Comparison of ENCODE assay signal across 25 cellular contexts in genomic region chr14:55086939-55087338, GRCh38.
"Had no signal": no experiment of that assay in that cellular context is flagged by ENCODE, and none has a peak within 500 bp of the region (broad histone marks: within the 10 kb centered on the region; RNA-seq: fewer than 3 reads in every experiment).

No MANE protein-coding gene starts in this region.

- H3K4me3 ChIP-seq: body of pancreas, esophagus squamous epithelium, gastroesophageal sphincter had no signal

- H3K27ac Mint-ChIP-seq: activated B cell treated with CpG ODN at 0.5 μM for 24 hours; activated CD8-positive, alpha-beta T cell treated with anti-CD3 and anti-CD28 coated beads for 36 hours; activated naive CD8-positive, alpha-beta T cell; activated T-helper 17 cell treated with anti-CD3 and anti-CD28 coated beads, Interleukin-2, amount 50 U/mL, for 72 hours had no signal

- H3K27me3 Mint-ChIP-seq: activated B cell treated with CpG ODN at 0.5 μM for 24 hours; activated CD8-positive, alpha-beta T cell treated with anti-CD3 and anti-CD28 coated beads for 36 hours; activated naive CD8-positive, alpha-beta T cell; activated T-helper 17 cell treated with anti-CD3 and anti-CD28 coated beads, Interleukin-2, amount 50 U/mL, for 72 hours had no signal

- H3K4me1 Mint-ChIP-seq: activated T-helper 17 cell treated with anti-CD3 and anti-CD28 coated beads, Interleukin-2, amount 50 U/mL, for 72 hours had no signal

- H3K27ac ChIP-seq: body of pancreas, epithelial cell of prostate, gastroesophageal sphincter, VCaP had no signal

- H3K4me3 Mint-ChIP-seq: activated B cell treated with CpG ODN at 0.5 μM for 24 hours; activated CD8-positive, alpha-beta T cell treated with anti-CD3 and anti-CD28 coated beads for 36 hours; activated naive CD8-positive, alpha-beta T cell; activated T-cell treated with anti-CD3 and anti-CD28 coated beads, Interleukin-2, amount 50 U/mL, for 4 hours; activated T-helper 17 cell treated with anti-CD3 and anti-CD28 coated beads, Interleukin-2, amount 50 U/mL, for 72 hours had no signal

- ATAC-seq: activated CD4-positive, CD25-positive, alpha-beta regulatory T cell treated with anti-CD3 and anti-CD28 coated beads, Interleukin-2, amount 50 U/mL, for 24 hours; activated CD8-positive, alpha-beta T cell treated with anti-CD3 and anti-CD28 coated beads for 36 hours; activated T-cell treated with anti-CD3 and anti-CD28 coated beads, Interleukin-2, amount 50 U/mL, for 4 hours; activated T-helper 17 cell treated with anti-CD3 and anti-CD28 coated beads, Interleukin-2, amount 50 U/mL, for 72 hours; body of pancreas; gastroesophageal sphincter had no signal

- H3K9me3 Mint-ChIP-seq: activated B cell treated with CpG ODN at 0.5 μM for 24 hours; activated CD8-positive, alpha-beta T cell treated with anti-CD3 and anti-CD28 coated beads for 36 hours; activated T-cell treated with anti-CD3 and anti-CD28 coated beads, Interleukin-2, amount 50 U/mL, for 4 hours; activated T-helper 17 cell treated with anti-CD3 and anti-CD28 coated beads, Interleukin-2, amount 50 U/mL, for 72 hours had no signal

- DNase-seq: activated B cell treated with CpG ODN at 0.5 μM for 24 hours; activated CD4-positive, alpha-beta T cell treated with anti-CD3 and anti-CD28 coated beads for 48 hours; activated CD4-positive, alpha-beta T cell treated with anti-CD3 and anti-CD28 coated beads, Interleukin-2, amount 50 U/mL, for 1 hour; activated CD4-positive, alpha-beta T cell treated with anti-CD3 and anti-CD28 coated beads, Interleukin-2, amount 50 U/mL, for 48 hours; activated CD8-positive, alpha-beta memory T cell treated with anti-CD3 and anti-CD28 coated beads for 24 hours; activated CD8-positive, alpha-beta T cell treated with anti-CD3 and anti-CD28 coated beads for 36 hours; activated effector memory CD4-positive, alpha-beta T cell treated with Interleukin-2 at 50 U/mL for 16 hours; activated gamma-delta T cell treated with Interleukin-2 at 50 U/mL for 16 hours; activated naive CD4-positive, alpha-beta T cell treated with anti-CD3 and anti-CD28 coated beads, Interleukin-2, amount 50 U/mL, for 16 hours; activated naive CD4-positive, alpha-beta T cell treated with Interleukin-2 at 50 U/mL for 16 hours; activated T-cell treated with anti-CD3 and anti-CD28 coated beads, Interleukin-2, amount 50 U/mL, for 4 hours; amniotic stem cell; anterior cingulate cortex; body of pancreas; effector CD8-positive, alpha-beta T cell; esophagus squamous epithelium; foreskin melanocyte; T-helper 1 cell; T-helper 2 cell had no signal

- H3K36me3 ChIP-seq: esophagus squamous epithelium, gastroesophageal sphincter had no signal

- H3K27me3 ChIP-seq: body of pancreas, esophagus squamous epithelium, gastroesophageal sphincter had no signal

- H3K9me3 ChIP-seq: body of pancreas, esophagus squamous epithelium, gastroesophageal sphincter had no signal

- H3K36me3 Mint-ChIP-seq: activated naive CD8-positive, alpha-beta T cell had no signal
